29 cellular contexts compared by ENCODE assay signal in the genomic region with DNA sequence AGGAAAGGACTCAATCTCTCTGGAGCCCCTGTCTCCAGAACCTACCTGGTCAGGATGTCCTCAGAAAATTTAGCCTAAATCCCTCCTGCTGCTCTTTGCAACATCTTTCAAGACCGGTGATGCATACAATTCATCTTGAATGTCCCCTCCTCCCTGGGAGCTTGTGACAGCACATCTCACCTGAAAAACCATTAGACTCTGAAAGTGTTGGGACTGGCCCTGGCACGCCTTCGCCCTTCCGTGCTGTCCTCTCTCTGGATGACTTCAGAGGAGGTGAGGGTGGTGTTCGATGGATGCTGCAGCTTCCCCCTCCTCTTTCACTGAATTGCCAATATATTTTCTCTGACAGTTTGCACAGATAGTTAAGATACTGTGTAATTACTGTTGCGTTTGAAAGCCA.
"Had no signal": no experiment of that assay in that cellular context is flagged by ENCODE, and none has a peak within 500 bp of the region (broad histone marks: within the 10 kb centered on the region; RNA-seq: fewer than 3 reads in every experiment).

No MANE protein-coding gene starts in this region.

- H3K36me3 Mint-ChIP-seq: activated naive CD4-positive, alpha-beta T cell treated with anti-CD3 and anti-CD28 coated beads, Interleukin-2, amount 10 ng/mL, durations not matched to agents 7 days and 5 days; activated naive CD4-positive, alpha-beta T cell treated with anti-CD3 and anti-CD28 coated beads, Interleukin-2, amount 50 U/mL, for 72 hours; activated naive CD8-positive, alpha-beta T cell treated with anti-CD3 and anti-CD28 coated beads, Interleukin-2, amount 10 ng/mL, durations not matched to agents 7 days and 5 days; brain had no signal

- H3K4me1 ChIP-seq: ascending aorta, gastroesophageal sphincter, heart right ventricle had no signal

- H3K27ac Mint-ChIP-seq: activated CD4-positive, alpha-beta memory T cell treated with anti-CD3 and anti-CD28 coated beads, Interleukin-2, amount 10 ng/mL, durations not matched to agents 7 days and 5 days; activated CD4-positive, alpha-beta T cell treated with anti-CD3 and anti-CD28 coated beads, Interleukin-2, amount 10 ng/mL, durations not matched to agents 7 days and 5 days; activated naive CD4-positive, alpha-beta T cell treated with anti-CD3 and anti-CD28 coated beads, Interleukin-2, amount 10 ng/mL, durations not matched to agents 7 days and 5 days; activated naive CD4-positive, alpha-beta T cell treated with anti-CD3 and anti-CD28 coated beads, Interleukin-2, amount 50 U/mL, for 72 hours; activated naive CD8-positive, alpha-beta T cell treated with anti-CD3 and anti-CD28 coated beads, Interleukin-2, amount 10 ng/mL, durations not matched to agents 7 days and 5 days; activated T-cell treated with anti-CD3 and anti-CD28 coated beads, Interleukin-2, amount 50 U/mL, for 24 hours; activated T-cell treated with anti-CD3 and anti-CD28 coated beads, Interleukin-2, amount 50 U/mL, for 72 hours; brain; dendritic cell treated with granulocyte-macrophage colony-stimulating factor and Interleukin-4, amounts not matched to agents 40 ng/mL and 50 ng/mL, for 4 days; endodermal cell had no signal

- H3K27me3 ChIP-seq: ascending aorta, breast epithelium had no signal

- DNase-seq: activated CD4-positive, alpha-beta memory T cell treated with anti-CD3 and anti-CD28 coated beads, Interleukin-2, amount 10 ng/mL, durations not matched to agents 7 days and 5 days; activated CD4-positive, alpha-beta T cell treated with anti-CD3 and anti-CD28 coated beads for 1 hour; activated CD4-positive, alpha-beta T cell treated with anti-CD3 and anti-CD28 coated beads for 4 hours; activated CD4-positive, alpha-beta T cell treated with anti-CD3 and anti-CD28 coated beads, Interleukin-2, amount 10 ng/mL, durations not matched to agents 7 days and 5 days; activated CD4-positive, alpha-beta T cell treated with anti-CD3 and anti-CD28 coated beads, Interleukin-2, amount 50 U/mL, for 4 hours; activated CD8-positive, alpha-beta memory T cell treated with anti-CD3 and anti-CD28 coated beads, Interleukin-2, amount 50 U/mL, for 48 hours; activated gamma-delta T cell; activated naive CD4-positive, alpha-beta T cell; activated naive CD4-positive, alpha-beta T cell treated with anti-CD3 and anti-CD28 coated beads, Interleukin-2, amount 10 ng/mL, durations not matched to agents 7 days and 5 days; activated naive CD8-positive, alpha-beta T cell treated with anti-CD3 and anti-CD28 coated beads, Interleukin-2, amount 10 ng/mL, durations not matched to agents 7 days and 5 days; activated T-cell treated with anti-CD3 and anti-CD28 coated beads for 4 hours; activated T-cell treated with anti-CD3 and anti-CD28 coated beads, Interleukin-2, amount 50 U/mL, for 24 hours; activated T-cell treated with anti-CD3 and anti-CD28 coated beads, Interleukin-2, amount 50 U/mL, for 72 hours; dorsolateral prefrontal cortex; effector memory CD4-positive, alpha-beta T cell; endodermal cell; erythroblast; foreskin melanocyte; heart right ventricle; T-helper 2 cell had no signal

- H3K27ac ChIP-seq: ascending aorta, breast epithelium, coronary artery, dorsolateral prefrontal cortex, esophagus muscularis mucosa, gastroesophageal sphincter, heart right ventricle had no signal

- H3K4me1 Mint-ChIP-seq: activated CD4-positive, alpha-beta memory T cell treated with anti-CD3 and anti-CD28 coated beads, Interleukin-2, amount 10 ng/mL, durations not matched to agents 7 days and 5 days; activated CD4-positive, alpha-beta T cell treated with anti-CD3 and anti-CD28 coated beads, Interleukin-2, amount 10 ng/mL, durations not matched to agents 7 days and 5 days; activated naive CD4-positive, alpha-beta T cell treated with anti-CD3 and anti-CD28 coated beads, Interleukin-2, amount 10 ng/mL, durations not matched to agents 7 days and 5 days; activated naive CD8-positive, alpha-beta T cell treated with anti-CD3 and anti-CD28 coated beads, Interleukin-2, amount 10 ng/mL, durations not matched to agents 7 days and 5 days; brain; central memory CD8-positive, alpha-beta T cell; endodermal cell had no signal

- H3K4me3 Mint-ChIP-seq: activated CD4-positive, alpha-beta memory T cell treated with anti-CD3 and anti-CD28 coated beads, Interleukin-2, amount 10 ng/mL, durations not matched to agents 7 days and 5 days; activated CD4-positive, alpha-beta T cell treated with anti-CD3 and anti-CD28 coated beads, Interleukin-2, amount 10 ng/mL, durations not matched to agents 7 days and 5 days; activated naive CD4-positive, alpha-beta T cell treated with anti-CD3 and anti-CD28 coated beads, Interleukin-2, amount 10 ng/mL, durations not matched to agents 7 days and 5 days; activated naive CD8-positive, alpha-beta T cell treated with anti-CD3 and anti-CD28 coated beads, Interleukin-2, amount 10 ng/mL, durations not matched to agents 7 days and 5 days; activated T-cell treated with anti-CD3 and anti-CD28 coated beads, Interleukin-2, amount 50 U/mL, for 24 hours; activated T-cell treated with anti-CD3 and anti-CD28 coated beads, Interleukin-2, amount 50 U/mL, for 72 hours; brain; central memory CD8-positive, alpha-beta T cell; dendritic cell treated with granulocyte-macrophage colony-stimulating factor and Interleukin-4, amounts not matched to agents 40 ng/mL and 50 ng/mL, for 4 days; endodermal cell had no signal

- ATAC-seq: activated naive CD4-positive, alpha-beta T cell treated with anti-CD3 and anti-CD28 coated beads, Interleukin-2, amount 50 U/mL, for 72 hours; activated T-cell treated with anti-CD3 and anti-CD28 coated beads, Interleukin-2, amount 50 U/mL, for 72 hours; gastroesophageal sphincter; heart right ventricle had no signal

- H3K4me3 ChIP-seq: ascending aorta, breast epithelium, coronary artery, dorsolateral prefrontal cortex, esophagus muscularis mucosa, gastroesophageal sphincter, heart right ventricle had no signal

- H3K36me3 ChIP-seq: ascending aorta, breast epithelium, esophagus muscularis mucosa, gastroesophageal sphincter, heart right ventricle had no signal

- H3K9me3 Mint-ChIP-seq: activated CD4-positive, alpha-beta memory T cell treated with anti-CD3 and anti-CD28 coated beads, Interleukin-2, amount 10 ng/mL, durations not matched to agents 7 days and 5 days; activated CD4-positive, alpha-beta T cell treated with anti-CD3 and anti-CD28 coated beads, Interleukin-2, amount 10 ng/mL, durations not matched to agents 7 days and 5 days; activated naive CD4-positive, alpha-beta T cell treated with anti-CD3 and anti-CD28 coated beads, Interleukin-2, amount 10 ng/mL, durations not matched to agents 7 days and 5 days; activated naive CD4-positive, alpha-beta T cell treated with anti-CD3 and anti-CD28 coated beads, Interleukin-2, amount 50 U/mL, for 72 hours; activated naive CD8-positive, alpha-beta T cell treated with anti-CD3 and anti-CD28 coated beads, Interleukin-2, amount 10 ng/mL, durations not matched to agents 7 days and 5 days; activated T-cell treated with anti-CD3 and anti-CD28 coated beads, Interleukin-2, amount 50 U/mL, for 24 hours; activated T-cell treated with anti-CD3 and anti-CD28 coated beads, Interleukin-2, amount 50 U/mL, for 72 hours; brain; central memory CD8-positive, alpha-beta T cell; dendritic cell treated with granulocyte-macrophage colony-stimulating factor and Interleukin-4, amounts not matched to agents 40 ng/mL and 50 ng/mL, for 4 days; endodermal cell had no signal

- H3K9me3 ChIP-seq: ascending aorta, breast epithelium, esophagus muscularis mucosa, gastroesophageal sphincter, heart right ventricle had no signal
